ENCODE assay signal across 8 cellular contexts in genomic region chr12:109573914-109574244, GRCh38. TPM values are rescaled to one million over a fixed set of nuclear protein-coding genes. Genes with fewer than 3 reads are reported as not detected.
DNase-seq lines count a peak whose midpoint lies in the region; ATAC-seq and TF ChIP-seq lines count a peak whose summit lies in the region.

No MANE protein-coding gene starts in this region.

- no peaks in the 10 kb centered on the region for H3K9me3 Mint-ChIP-seq in activated naive CD4-positive, alpha-beta T cell treated with anti-CD3 and anti-CD28 coated beads, Interleukin-2, amount 10 ng/mL, durations not matched to agents 7 days and 5 days
- no peaks in the 10 kb centered on the region for H3K9me3 Mint-ChIP-seq in activated CD8-positive, alpha-beta T cell treated with anti-CD3 and anti-CD28 coated beads, Interleukin-2, amount 10 ng/mL, durations not matched to agents 7 days and 5 days (ENCODE audit: insufficient read depth)

- peak overlapping the region; percentile 90 for H3K27ac Mint-ChIP-seq in activated naive CD4-positive, alpha-beta T cell treated with anti-CD3 and anti-CD28 coated beads, Interleukin-2, amount 10 ng/mL, durations not matched to agents 7 days and 5 days
- H3K27ac Mint-ChIP-seq in activated CD8-positive, alpha-beta T cell treated with anti-CD3 and anti-CD28 coated beads, Interleukin-2, amount 10 ng/mL, durations not matched to agents 7 days and 5 days, result peak overlapping the region; percentile 97

- intact Hi-C loops in left lung (cut with DNase I), result no loop called here
- intact Hi-C loops in upper lobe of right lung (cut with DNase I), result no loop called here

- CTCF ChIA-PET in activated naive CD4-positive, alpha-beta T cell treated with anti-CD3 and anti-CD28 coated beads, Interleukin-2, amount 10 ng/mL, durations not matched to agents 7 days and 5 days (lab: Charles Lee), result interaction anchor here (0.9 to 2.8 kb wide), 4 partner anchors 14 to 202 kb away, joined by 3 to 17 read pairs (median 5); no protein-coding TSS in a partner anchor
- CTCF ChIA-PET in activated CD8-positive, alpha-beta T cell treated with anti-CD3 and anti-CD28 coated beads, Interleukin-2, amount 10 ng/mL, durations not matched to agents 7 days and 5 days (lab: Charles Lee), result interaction anchor here (0.8 to 3.0 kb wide), 7 partner anchors 21 to 271 kb away, joined by 3 to 17 read pairs (median 3); no protein-coding TSS in a partner anchor

- H3K9me3 ChIP-seq in left lung, result no peaks in the 10 kb centered on the region
- H3K9me3 ChIP-seq in upper lobe of right lung, result no peaks in the 10 kb centered on the region

- POLR2A ChIA-PET in activated CD8-positive, alpha-beta T cell treated with anti-CD3 and anti-CD28 coated beads, Interleukin-2, amount 10 ng/mL, durations not matched to agents 7 days and 5 days (lab: Charles Lee), result interaction anchor here (0.9 to 1.4 kb wide), 5 partner anchors 12 to 895 kb away, joined by 3 to 4 read pairs (median 3); partner anchors contain the start of genes FAM216A, GPN3, KCTD10 and UBE3B

- H3K27me3 ChIP-seq in left lung, result no peaks in the 10 kb centered on the region
- no peaks in the 10 kb centered on the region for H3K27me3 ChIP-seq in upper lobe of right lung

- H3K36me3 Mint-ChIP-seq in activated naive CD4-positive, alpha-beta T cell treated with anti-CD3 and anti-CD28 coated beads, Interleukin-2, amount 10 ng/mL, durations not matched to agents 7 days and 5 days, result peaks cover 51% of the 10 kb centered on the region
- H3K36me3 Mint-ChIP-seq in activated CD8-positive, alpha-beta T cell treated with anti-CD3 and anti-CD28 coated beads, Interleukin-2, amount 10 ng/mL, durations not matched to agents 7 days and 5 days (ENCODE audit: low read depth), result peaks cover 26% of the 10 kb centered on the region

- peaks cover 0 to 41% of the 10 kb centered on the region in 2 donors for H3K36me3 ChIP-seq in left lung
- peaks cover 39% of the 10 kb centered on the region for H3K36me3 ChIP-seq in upper lobe of right lung

- DNase-seq in activated naive CD4-positive, alpha-beta T cell treated with anti-CD3 and anti-CD28 coated beads, Interleukin-2, amount 10 ng/mL, durations not matched to agents 7 days and 5 days, result no peak
- no peak for DNase-seq in activated naive CD4-positive, alpha-beta T cell treated with Interleukin-2 at 50 U/mL for 16 hours
- no peak for DNase-seq in activated CD8-positive, alpha-beta T cell treated with anti-CD3 and anti-CD28 coated beads, Interleukin-2, amount 10 ng/mL, durations not matched to agents 7 days and 5 days
- DNase-seq in left lung (no peak), upper lobe of right lung (no peak), DMS153 (lab: John Stamatoyannopoulos, UW) (no peak)
- DNase-seq in central memory CD4-positive, alpha-beta T cell, result no peak

- peaks cover 6% of the 10 kb centered on the region for H3K27me3 Mint-ChIP-seq in activated naive CD4-positive, alpha-beta T cell treated with anti-CD3 and anti-CD28 coated beads, Interleukin-2, amount 10 ng/mL, durations not matched to agents 7 days and 5 days
- no peaks in the 10 kb centered on the region for H3K27me3 Mint-ChIP-seq in activated CD8-positive, alpha-beta T cell treated with anti-CD3 and anti-CD28 coated beads, Interleukin-2, amount 10 ng/mL, durations not matched to agents 7 days and 5 days (ENCODE audit: low read depth)

- H3K4me3 Mint-ChIP-seq in activated naive CD4-positive, alpha-beta T cell treated with anti-CD3 and anti-CD28 coated beads, Interleukin-2, amount 10 ng/mL, durations not matched to agents 7 days and 5 days, result peak overlapping the region; percentile 88
- H3K4me3 Mint-ChIP-seq in activated CD8-positive, alpha-beta T cell treated with anti-CD3 and anti-CD28 coated beads, Interleukin-2, amount 10 ng/mL, durations not matched to agents 7 days and 5 days, result peak overlapping the region; percentile 86

- peaks cover 33% of the 10 kb centered on the region for H3K4me1 Mint-ChIP-seq in activated naive CD4-positive, alpha-beta T cell treated with anti-CD3 and anti-CD28 coated beads, Interleukin-2, amount 10 ng/mL, durations not matched to agents 7 days and 5 days
- H3K4me1 Mint-ChIP-seq in activated CD8-positive, alpha-beta T cell treated with anti-CD3 and anti-CD28 coated beads, Interleukin-2, amount 10 ng/mL, durations not matched to agents 7 days and 5 days (ENCODE audit: low read depth), result peaks cover 26% of the 10 kb centered on the region

- ATAC-seq in activated CD8-positive, alpha-beta T cell treated with anti-CD3 and anti-CD28 coated beads, Interleukin-2, amount 10 ng/mL, durations not matched to agents 7 days and 5 days, result no peak
- ATAC-seq in left lung (no peak), upper lobe of right lung (no peak), GM18498 (IDR thresholded peaks at IDR 0.05; ENCODE audit: unreplicated experiment) (no peak)

- H3K27ac ChIP-seq in left lung (peak overlapping the region in 1 of 2 donors; percentile 87), upper lobe of right lung (peak overlapping the region; percentile 24)

- H3K4me1 ChIP-seq in left lung (peaks cover 5 to 14% of the 10 kb centered on the region in 2 donors), upper lobe of right lung (peaks cover 6% of the 10 kb centered on the region)

- TF ChIP-seq CTCF in left lung (IDR thresholded peaks at IDR 0.05) (no peak), upper lobe of right lung (IDR thresholded peaks at IDR 0.05) (no peak)

- H3K4me3 ChIP-seq in left lung (peak overlapping the region; percentile 75 to 82), upper lobe of right lung (peak overlapping the region; percentile 65)

RNA-seq across cellular contexts. Expression of gene MVK, which starts 0.3 kb away (rescaled TPM):
- 10 to 100 TPM; 25.0 to 28.5 TPM for total RNA-seq in activated CD8-positive, alpha-beta T cell treated with anti-CD3 and anti-CD28 coated beads, Interleukin-2, amount 10 ng/mL, durations not matched to agents 7 days and 5 days
- total RNA-seq in left lung, result 10 to 100 TPM; 23.3 to 46.1 TPM
- 27.3 TPM for total RNA-seq in upper lobe of right lung

RNA-seq across cellular contexts. Expression of gene MMAB, which starts 0.6 kb away (rescaled TPM):
- total RNA-seq in activated CD8-positive, alpha-beta T cell treated with anti-CD3 and anti-CD28 coated beads, Interleukin-2, amount 10 ng/mL, durations not matched to agents 7 days and 5 days, result 10 to 100 TPM; 42.8 to 44.3 TPM
- total RNA-seq in left lung, result 10 to 100 TPM; 43.9 to 76.1 TPM
- 58.0 TPM for total RNA-seq in upper lobe of right lung
